Comparison of ENCODE assay signal across 8 cellular contexts in the genomic region with DNA sequence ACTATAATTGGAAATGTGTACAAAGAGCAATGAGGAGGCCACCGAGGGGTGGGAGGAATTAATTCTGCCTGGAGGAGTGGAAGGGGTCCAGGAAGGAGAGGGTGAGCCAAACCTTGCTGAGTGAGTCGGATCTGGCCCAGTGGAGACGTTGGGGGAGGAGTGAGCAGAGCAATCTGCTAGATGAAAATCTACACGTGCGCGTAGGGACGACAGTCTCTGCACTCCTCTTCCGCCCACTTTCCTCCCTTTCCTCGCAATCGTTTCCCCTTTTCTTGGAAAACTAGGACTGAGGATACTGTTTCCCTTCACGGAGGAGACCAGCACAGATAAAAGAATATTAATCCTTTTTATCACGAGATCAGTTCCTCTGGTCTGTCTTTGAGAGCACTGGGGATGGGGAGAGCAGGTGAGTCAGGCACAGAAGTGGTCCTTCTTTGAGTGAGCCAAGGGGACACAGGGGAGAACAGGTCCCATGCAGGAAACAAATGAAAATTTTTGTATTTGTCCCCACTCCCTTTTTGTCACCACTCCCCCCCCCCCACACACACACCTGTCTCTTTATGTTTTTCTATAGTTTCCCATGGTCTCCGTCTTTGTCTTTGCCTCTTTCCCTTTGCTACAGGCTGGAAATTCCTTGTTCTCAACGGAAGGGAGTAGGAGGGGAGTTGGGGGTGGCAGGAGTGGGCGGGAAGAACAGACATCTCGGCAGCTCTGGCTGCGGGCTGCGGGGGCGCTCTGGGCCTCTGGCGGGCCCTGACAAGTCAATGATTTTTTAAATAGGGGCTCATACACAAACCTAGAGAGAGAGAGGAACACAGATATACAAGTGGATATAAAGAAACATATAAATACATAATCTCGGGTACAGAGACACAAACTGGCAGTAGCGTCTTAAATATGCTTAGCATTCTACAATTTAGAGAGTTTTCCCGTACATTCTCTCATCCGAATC. TPM values are rescaled to one million over a fixed set of nuclear protein-coding genes. Genes with fewer than 3 reads are reported as not detected.
DNase-seq lines count a peak whose midpoint lies in the region; ATAC-seq, FAIRE-seq and TF ChIP-seq lines count a peak whose summit lies in the region.

No MANE protein-coding gene starts in this region.

- no peaks in the 10 kb centered on the region for H3K36me3 ChIP-seq in CD8-positive, alpha-beta T cell (ENCODE audit: insufficient read depth, low read length)
- H3K36me3 ChIP-seq in SK-N-SH (replicated peaks in 1 of 2; ENCODE audit: control insufficient read depth in 1 of 2, insufficient read depth in 2 of 2, low read length in 1 of 2) (peaks cover 5 to 6% of the 10 kb centered on the region in 2 experiments), GM12878 (ENCODE audit: control insufficient read depth in 2 of 2, insufficient read depth in 2 of 2, low read length in 1 of 2) (peaks cover 2% of the 10 kb centered on the region in 2 experiments; a peak in 3 of 4 replicates), iPS-20b (ENCODE audit: insufficient read depth, low read depth, low read length) (peaks cover 4% of the 10 kb centered on the region)

- H3K9me3 Mint-ChIP-seq in CD8-positive, alpha-beta T cell: no peaks in the 10 kb centered on the region
- no peaks in the 10 kb centered on the region for H3K9me3 Mint-ChIP-seq in HFFc6

- H3K4me1 Mint-ChIP-seq in CD8-positive, alpha-beta T cell (ENCODE audit: low read depth): peaks cover 44% of the 10 kb centered on the region
- peaks cover 38% of the 10 kb centered on the region for H3K4me1 Mint-ChIP-seq in HFFc6 (ENCODE audit: low read depth)

- H3K27ac ChIP-seq in CD8-positive, alpha-beta T cell (ENCODE audit: low read depth, low read length): peak overlapping the region; percentile 97
- H3K27ac ChIP-seq in SK-N-SH (ENCODE audit: low read depth in 2 of 2, low read length in 1 of 2) (peak overlapping the region; percentile 96 to 98), GM12878 (ENCODE audit: control insufficient read depth, insufficient read depth) (peak overlapping the region; percentile 98), iPS-20b (ENCODE audit: low read length) (peak overlapping the region; percentile 81), skin epidermis (peak overlapping the region; percentile 81 to 100 (median 99))

- no peaks in the 10 kb centered on the region for H3K9me2 ChIP-seq in SK-N-SH

- peaks cover 22% of the 10 kb centered on the region for H3K79me2 ChIP-seq in SK-N-SH (ENCODE audit: insufficient read depth)
- peaks cover 22% of the 10 kb centered on the region for H3K79me2 ChIP-seq in GM12878 (ENCODE audit: control insufficient read depth, insufficient read depth, low read length)

- TF ChIP-seq RAD21 in SK-N-SH (IDR thresholded peaks at IDR 0.05; ENCODE audit: low read length): no peak; the same call in 1 of the 2 replicates
- no peak for TF ChIP-seq RAD21 in GM12878 (IDR thresholded peaks at IDR 0.05; ENCODE audit: insufficient read depth, low read depth, low read length)

- no peaks in the 10 kb centered on the region for H3K9me3 ChIP-seq in CD8-positive, alpha-beta T cell (ENCODE audit: low read length)
- no peaks in the 10 kb centered on the region for H3K9me3 ChIP-seq in SK-N-SH
- no peaks in the 10 kb centered on the region for H3K9me3 ChIP-seq in GM12878 (replicated peaks; ENCODE audit: control insufficient read depth, insufficient read depth, low read length)
- no peaks in the 10 kb centered on the region for H3K9me3 ChIP-seq in iPS-20b (ENCODE audit: insufficient read depth, low read depth, low read length)

- peaks cover 38% of the 10 kb centered on the region for H3F3A ChIP-seq in SK-N-SH (replicated peaks; ENCODE audit: insufficient read depth)

- H4K20me1 ChIP-seq in SK-N-SH (ENCODE audit: insufficient read depth) (peaks cover 10% of the 10 kb centered on the region), GM12878 (ENCODE audit: control insufficient read depth, insufficient read depth) (no peaks in the 10 kb centered on the region)

- no peak for ATAC-seq in CD8-positive, alpha-beta T cell
- ATAC-seq in GM12878 (peak; percentile 10), GM21619 (IDR thresholded peaks at IDR 0.05; ENCODE audit: unreplicated experiment) (no peak), HG03159 (IDR thresholded peaks at IDR 0.05; ENCODE audit: unreplicated experiment) (no peak)

- 21% methylated on average over 24 of the region's 24 CpGs for WGBS in SK-N-SH (ENCODE audit: low lambda C conversion rate)
- 15% methylated on average over 24 of the region's 24 CpGs for WGBS in GM12878 (ENCODE audit: insufficient coverage, insufficient replicate concordance, low lambda C conversion rate, missing lambda C conversion rate)

- SMC1A ChIA-PET in GM12878 (lab: Charles Lee; ENCODE audit: uncharacterized antibody, unreplicated experiment): interaction anchor here (1.5 to 4.5 kb wide), 3 partner anchors 8 to 25 kb away, joined by 3 to 29 read pairs (median 6); partner anchors contain the start of gene STAT6

- H3K27me3 Mint-ChIP-seq in CD8-positive, alpha-beta T cell (ENCODE audit: low read depth): no peaks in the 10 kb centered on the region
- peaks cover 11% of the 10 kb centered on the region for H3K27me3 Mint-ChIP-seq in HFFc6 (ENCODE audit: insufficient read depth)

- H3K9ac ChIP-seq in SK-N-SH (peak overlapping the region; percentile 86), GM12878 (ENCODE audit: control insufficient read depth, insufficient read depth, low read length) (peak overlapping the region; percentile 95), iPS-20b (ENCODE audit: low read depth, low read length) (peak overlapping the region; percentile 84)

- in situ Hi-C loops in GM12878 (cut with MboI): loop anchor here (10.0 kb wide), 1 partner anchor 451 kb away; the partner anchor contains the start of gene BAZ2A

- peak; percentile 19 for TF ChIP-seq CTCF in CD8-positive, alpha-beta T cell (IDR thresholded peaks at IDR 0.05)
- peak; percentile 58 for TF ChIP-seq CTCF in HFFc6 (IDR thresholded peaks at IDR 0.05)
- peak; percentile 66 for TF ChIP-seq CTCF in SK-N-SH (IDR thresholded peaks at IDR 0.05)
- peak; percentile 35 to 45 (median 45); a peak in 5 of 6 replicates for TF ChIP-seq CTCF in GM12878 (IDR thresholded peaks at IDR 0.05 in 2 of 3, conservative IDR thresholded peaks at IDR 0.05 in 1 of 3; ENCODE audit: control insufficient read depth in 2 of 3, extremely low read depth in 1 of 3, insufficient read depth in 1 of 3, low read depth in 3 of 3, low read length in 3 of 3)

- POLR2A ChIA-PET in CD8-positive, alpha-beta T cell (lab: Charles Lee): interaction anchor here (0.6 to 15.9 kb wide), 3 partner anchors 16 to 25 kb away, joined by 3 to 244 read pairs (median 19); partner anchors contain the start of gene STAT6
- POLR2A ChIA-PET in SK-N-SH (lab: Yijun Ruan, JAX): interaction anchor here (1.5 kb wide), 1 partner anchor 7 kb away, joined by 5 read pairs; the partner anchor contains the start of gene NEMP1
- POLR2A ChIA-PET in GM12878 (lab: Charles Lee): interaction anchor here (0.6 to 5.1 kb wide), 6 partner anchors 7 to 25 kb away, joined by 3 to 41 read pairs (median 4); partner anchors contain the start of genes NEMP1 and STAT6

- H3K4me2 ChIP-seq in SK-N-SH (peak overlapping the region; percentile 92), GM12878 (ENCODE audit: control insufficient read depth, insufficient read depth) (peak overlapping the region; percentile 82)

- intact Hi-C loops in CD8-positive, alpha-beta T cell (cut with DNase I, micrococcal nuclease): loop anchor here (5.0 to 10.0 kb wide), 3 partner anchors 449 to 961 kb away; partner anchors contain the start of genes CDK4 (in 1 of the 2) and ESYT1 (in 1 of the 2)
- intact Hi-C loops in GM12878 (cut with micrococcal nuclease; ENCODE audit: unreplicated experiment): loop anchor here (5.0 kb wide), 2 partner anchors 399 to 449 kb away; partner anchors contain the start of gene PTGES3

- TF ChIP-seq POLR2A in GM12878 (IDR thresholded peaks at IDR 0.05; ENCODE audit: low read depth, low read length): peak; percentile 51; the same call in 1 of the 2 replicates

- no peaks in the 10 kb centered on the region for H3K27me3 ChIP-seq in CD8-positive, alpha-beta T cell (ENCODE audit: insufficient read depth, low read length)
- H3K27me3 ChIP-seq in SK-N-SH (ENCODE audit: insufficient read depth) (no peaks in the 10 kb centered on the region), GM12878 (replicated peaks in 1 of 2; ENCODE audit: control insufficient read depth in 2 of 2, insufficient read depth in 2 of 2, low read length in 1 of 2) (no peaks in the 10 kb centered on the region), iPS-20b (ENCODE audit: insufficient read depth, low read length) (no peaks in the 10 kb centered on the region)

- peak; percentile 75 for FAIRE-seq in GM12878 (lab: Jason Lieb, UNC)

- TSS peak; percentile 91 for BruUV-seq in GM12878 (replicated peaks; lab: Mats Ljungman, UMichigan)

- H3K4me3 Mint-ChIP-seq in CD8-positive, alpha-beta T cell: peak overlapping the region; percentile 92
- peak overlapping the region; percentile 88 for H3K4me3 Mint-ChIP-seq in HFFc6

- H3K4me1 ChIP-seq in CD8-positive, alpha-beta T cell (ENCODE audit: insufficient read depth, low read length): peaks cover 23% of the 10 kb centered on the region
- H3K4me1 ChIP-seq in SK-N-SH (ENCODE audit: control insufficient read depth in 1 of 2, insufficient read depth in 2 of 2, low read depth in 1 of 2, low read length in 1 of 2) (peaks cover 19 to 23% of the 10 kb centered on the region in 2 experiments; a peak in 2 of 4 replicates), GM12878 (ENCODE audit: control insufficient read depth, insufficient read depth, low read length) (peaks cover 22% of the 10 kb centered on the region), iPS-20b (ENCODE audit: insufficient read depth, low read length) (peaks cover 9% of the 10 kb centered on the region; the same call in 1 of the 2 replicates)

- peak in 5 of 7 experiments; percentile 26 to 64 (median 55) for DNase-seq in CD8-positive, alpha-beta T cell
- DNase-seq in HFFc6 (peak; percentile 66), SK-N-SH (peak; percentile 72), GM12878 (ENCODE audit: low read depth, low spot score) (no peak)

- RAD21 ChIA-PET in GM12878 (lab: Charles Lee; ENCODE audit: unreplicated experiment): interaction anchor here (1.0 to 8.8 kb wide), 5 partner anchors 7 to 25 kb away, joined by 3 to 199 read pairs (median 4); partner anchors contain the start of genes NEMP1 and STAT6

- CTCF ChIA-PET in CD8-positive, alpha-beta T cell (lab: Charles Lee): interaction anchor here (2.3 to 27.0 kb wide), 3 partner anchors 16 to 24 kb away, joined by 10 to 547 read pairs (median 116); partner anchors contain the start of gene STAT6
- CTCF ChIA-PET in SK-N-SH (lab: Yijun Ruan, JAX): interaction anchor here (0.6 to 23.2 kb wide), 11 partner anchors 11 to 400 kb away, joined by 3 to 339 read pairs (median 5); partner anchors contain the start of genes LRP1, NEMP1 and STAT6
- CTCF ChIA-PET in GM12878 (lab: Yijun Ruan, JAX): interaction anchor here (0.9 to 9.0 kb wide), 6 partner anchors 7 to 25 kb away, joined by 3 to 144 read pairs (median 8); partner anchors contain the start of genes NEMP1 and STAT6

- peak overlapping the region; percentile 95 for H3K4me3 ChIP-seq in CD8-positive, alpha-beta T cell (ENCODE audit: low read depth, low read length)
- H3K4me3 ChIP-seq in SK-N-SH (ENCODE audit: low read depth in 2 of 2, low read length in 1 of 2): peak overlapping the region; percentile 73 to 82
- peak overlapping the region; percentile 95 for H3K4me3 ChIP-seq in GM12878
- peak overlapping the region; percentile 83 for H3K4me3 ChIP-seq in iPS-20b (ENCODE audit: low read length)
- H3K4me3 ChIP-seq in skin epidermis: peak overlapping the region; percentile 60 to 88 (median 81)

- H3K36me3 Mint-ChIP-seq in CD8-positive, alpha-beta T cell: peaks cover 21% of the 10 kb centered on the region
- peaks cover 16% of the 10 kb centered on the region for H3K36me3 Mint-ChIP-seq in HFFc6 (ENCODE audit: low read depth)

- TF ChIP-seq EP300 in SK-N-SH (IDR thresholded peaks at IDR 0.05; ENCODE audit: borderline replicate concordance in 1 of 2, low read depth in 1 of 2, low read length in 1 of 2) (no peak), GM12878 (IDR thresholded peaks at IDR 0.05; ENCODE audit: borderline replicate concordance in 1 of 2, control insufficient read depth in 1 of 2, low read depth in 2 of 2, low read length in 2 of 2) (no peak; a peak in 1 of 4 replicates)

- peak overlapping the region; percentile 94 for H3K27ac Mint-ChIP-seq in CD8-positive, alpha-beta T cell
- peak overlapping the region; percentile 98 for H3K27ac Mint-ChIP-seq in HFFc6

- H2AFZ ChIP-seq in SK-N-SH (ENCODE audit: low read depth) (peak overlapping the region; percentile 56), GM12878 (ENCODE audit: control insufficient read depth, low read depth, low read length) (peak overlapping the region; percentile 30)

RNA-seq across cellular contexts. Expression of gene NAB2, which starts 2.6 kb away (rescaled TPM):
- 1 to 10 TPM; 5.9 to 6.7 TPM for total RNA-seq in CD8-positive, alpha-beta T cell
- 10 to 100 TPM; 37.9 to 48.1 (median 44.8) TPM for total RNA-seq in HFFc6 (2021; fragmentation: NEBNext Ultra II Directional; extraction: Animal tissue kit (Norgen Biotek cat#: 25700))
- polyA plus RNA-seq in SK-N-SH (2012; rRNA removed): 23.7 and 24.9 TPM in 2 replicates
- polyA plus RNA-seq in SK-N-SH (2012; cell fraction: cytosol; rRNA removed): 12.7 and 18.9 TPM in 2 replicates
- 24.3 and 28.0 TPM in 2 replicates for polyA plus RNA-seq in SK-N-SH (2012; cell fraction: nucleus; rRNA removed)
- total RNA-seq in GM12878 (2013; cell fraction: nucleolus; rRNA removed): 27.9 and 30.3 TPM in 2 replicates
- total RNA-seq in GM12878 (2014; rRNA removed): 28.4 and 30.1 TPM in 2 replicates
- 13.0 and 13.6 TPM in 2 replicates for total RNA-seq in GM12878 (2014; rRNA removed; fragmentation: Illumina TruSeq; extraction: Trizol)
- total RNA-seq in GM12878 (2021): 28.2 and 28.5 TPM in 2 replicates
- 5.3 TPM for polyA plus RNA-seq in GM12878 (2011; ENCODE audit: low read depth)
- 25.2 and 35.2 TPM in 2 replicates for polyA plus RNA-seq in GM12878 (2011; rRNA removed)
- 36.4 and 44.0 TPM in 2 replicates for polyA plus RNA-seq in GM12878 (2011; cell fraction: cytosol; rRNA removed)
- polyA plus RNA-seq in GM12878 (2011; cell fraction: nucleus; rRNA removed): 69.8 and 77.5 TPM in 2 replicates
- 11.5 and 17.8 TPM in 2 replicates for polyA plus RNA-seq in GM12878 (2012)
- polyA plus RNA-seq in GM12878 (2014; fragmentation: Illumina TruSeq; extraction: Trizol): 7.9 and 17.0 TPM in 2 replicates
- polyA plus RNA-seq in GM12878 (2014; fragmentation: Nextera tagmentation; extraction: Ambion mirVana): 1 to 10 TPM in 1 of 2 experiments, under 1 TPM in 1; 0.35 to 1.0 TPM
- 28.0 and 28.6 TPM in 2 replicates for polyA plus RNA-seq in GM12878 (2014; rRNA removed)
- 1 to 10 TPM; 3.6 to 5.8 TPM for polyA plus RNA-seq in GM12878 (2016; fragmentation: Nextera tagmentation; extraction: Ambion mirVana)
- 21.1 and 40.5 TPM in 2 replicates for polyA minus RNA-seq in GM12878 (2011; rRNA and poly(A)+ RNA removed)
- polyA minus RNA-seq in GM12878 (2011; cell fraction: cytosol; rRNA and poly(A)+ RNA removed): 14.6 and 15.7 TPM in 2 replicates
- polyA minus RNA-seq in GM12878 (2011; cell fraction: nucleus; rRNA and poly(A)+ RNA removed): 17.3 and 27.7 TPM in 2 replicates

RNA-seq across cellular contexts. Expression of gene NEMP1, which starts 7.7 kb away (rescaled TPM):
- 1 to 10 TPM; 4.3 to 7.4 TPM for total RNA-seq in CD8-positive, alpha-beta T cell
- 10 to 100 TPM; 13.0 to 22.1 (median 20.7) TPM for total RNA-seq in HFFc6 (2021; fragmentation: NEBNext Ultra II Directional; extraction: Animal tissue kit (Norgen Biotek cat#: 25700))
- 6.2 and 8.8 TPM in 2 replicates for polyA plus RNA-seq in SK-N-SH (2012; rRNA removed)
- polyA plus RNA-seq in SK-N-SH (2012; cell fraction: cytosol; rRNA removed): 7.0 and 7.1 TPM in 2 replicates
- 13.4 and 24.8 TPM in 2 replicates for polyA plus RNA-seq in SK-N-SH (2012; cell fraction: nucleus; rRNA removed)
- total RNA-seq in GM12878 (2013; cell fraction: nucleolus; rRNA removed): 79.0 and 86.0 TPM in 2 replicates
- total RNA-seq in GM12878 (2014; rRNA removed): 19.7 and 22.6 TPM in 2 replicates
- 17.7 and 19.7 TPM in 2 replicates for total RNA-seq in GM12878 (2014; rRNA removed; fragmentation: Illumina TruSeq; extraction: Trizol)
- total RNA-seq in GM12878 (2021): 20.7 and 20.8 TPM in 2 replicates
- 7.4 TPM for polyA plus RNA-seq in GM12878 (2011; ENCODE audit: low read depth)
- polyA plus RNA-seq in GM12878 (2011; rRNA removed): 45.9 and 61.7 TPM in 2 replicates
- polyA plus RNA-seq in GM12878 (2011; cell fraction: cytosol; rRNA removed): 18.3 and 22.3 TPM in 2 replicates
- 60.1 and 76.7 TPM in 2 replicates for polyA plus RNA-seq in GM12878 (2011; cell fraction: nucleus; rRNA removed)
- polyA plus RNA-seq in GM12878 (2012): 9.3 and 14.8 TPM in 2 replicates
- 24.9 and 30.5 TPM in 2 replicates for polyA plus RNA-seq in GM12878 (2014; fragmentation: Illumina TruSeq; extraction: Trizol)
- 1 to 10 TPM; 4.0 to 4.7 TPM for polyA plus RNA-seq in GM12878 (2014; fragmentation: Nextera tagmentation; extraction: Ambion mirVana)
- 17.8 and 20.6 TPM in 2 replicates for polyA plus RNA-seq in GM12878 (2014; rRNA removed)
- 10 to 100 TPM; 18.2 to 20.0 TPM for polyA plus RNA-seq in GM12878 (2016; fragmentation: Nextera tagmentation; extraction: Ambion mirVana)
- 26.2 and 32.9 TPM in 2 replicates for polyA minus RNA-seq in GM12878 (2011; rRNA and poly(A)+ RNA removed)
- polyA minus RNA-seq in GM12878 (2011; cell fraction: cytosol; rRNA and poly(A)+ RNA removed): 6.3 and 7.0 TPM in 2 replicates
- 13.1 and 14.1 TPM in 2 replicates for polyA minus RNA-seq in GM12878 (2011; cell fraction: nucleus; rRNA and poly(A)+ RNA removed)

RNA-seq across cellular contexts. Expression of gene STAT6, which starts 24.9 kb away (rescaled TPM):
- 100 to 1,000 TPM; 116 to 127 TPM for total RNA-seq in CD8-positive, alpha-beta T cell
- total RNA-seq in HFFc6 (2021; fragmentation: NEBNext Ultra II Directional; extraction: Animal tissue kit (Norgen Biotek cat#: 25700)): 100 to 1,000 TPM in 1 of 6 experiments, 10 to 100 TPM in 5; 83.7 to 102 (median 93.5) TPM
- polyA plus RNA-seq in SK-N-SH (2012; rRNA removed) (0.15 and 0.42 TPM in 2 replicates), GM12878 (2011; rRNA removed) (107 and 176 TPM in 2 replicates), GM12878 (2014; fragmentation: Illumina TruSeq; extraction: Trizol) (161 and 168 TPM in 2 replicates), GM12878 (2014; fragmentation: Nextera tagmentation; extraction: Ambion mirVana) (10 to 100 TPM; 14.2 to 17.3 TPM), GM12878 (2014; rRNA removed) (153 and 157 TPM in 2 replicates), GM12878 (2016; fragmentation: Nextera tagmentation; extraction: Ambion mirVana) (10 to 100 TPM; 61.0 to 63.3 TPM)
- 0.05 and 0.19 TPM in 2 replicates for polyA plus RNA-seq in SK-N-SH (2012; cell fraction: cytosol; rRNA removed)
- 0.73 and 0.83 TPM in 2 replicates for polyA plus RNA-seq in SK-N-SH (2012; cell fraction: nucleus; rRNA removed)
- total RNA-seq in GM12878 (2013; cell fraction: nucleolus; rRNA removed): 219 and 234 TPM in 2 replicates
- total RNA-seq in GM12878 (2014; rRNA removed) (100 and 101 TPM in 2 replicates), GM12878 (2014; rRNA removed; fragmentation: Illumina TruSeq; extraction: Trizol) (79.0 and 79.9 TPM in 2 replicates), GM12878 (2021) (146 and 163 TPM in 2 replicates)
- 92.2 TPM for polyA plus RNA-seq in GM12878 (2011; ENCODE audit: low read depth)
- polyA plus RNA-seq in GM12878 (2011; cell fraction: cytosol; rRNA removed): 210 and 211 TPM in 2 replicates
- 576 and 633 TPM in 2 replicates for polyA plus RNA-seq in GM12878 (2011; cell fraction: nucleus; rRNA removed)
- 137 and 138 TPM in 2 replicates for polyA plus RNA-seq in GM12878 (2012)
- polyA minus RNA-seq in GM12878 (2011; rRNA and poly(A)+ RNA removed): 146 and 216 TPM in 2 replicates
- 57.9 and 72.7 TPM in 2 replicates for polyA minus RNA-seq in GM12878 (2011; cell fraction: cytosol; rRNA and poly(A)+ RNA removed)
- 75.9 and 146 TPM in 2 replicates for polyA minus RNA-seq in GM12878 (2011; cell fraction: nucleus; rRNA and poly(A)+ RNA removed)

RNA-seq across cellular contexts. Expression of gene MYO1A, which starts 36.3 kb away (rescaled TPM):
- total RNA-seq in CD8-positive, alpha-beta T cell: under 1 TPM; 0.22 to 0.81 TPM
- total RNA-seq in HFFc6 (2021; fragmentation: NEBNext Ultra II Directional; extraction: Animal tissue kit (Norgen Biotek cat#: 25700)): under 1 TPM in 1 of 6 experiments, not detected in 5; 0.23 TPM
- polyA plus RNA-seq in SK-N-SH (2012; rRNA removed): not detected in 2 replicates
- polyA plus RNA-seq in SK-N-SH (2012; cell fraction: cytosol; rRNA removed): not detected in 2 replicates
- polyA plus RNA-seq in SK-N-SH (2012; cell fraction: nucleus; rRNA removed): 0.11 TPM in 1 of 2 replicates, not detected in the other
- 0.34 and 0.98 TPM in 2 replicates for total RNA-seq in GM12878 (2013; cell fraction: nucleolus; rRNA removed)
- total RNA-seq in GM12878 (2014; rRNA removed): 0.05 TPM in 1 of 2 replicates, not detected in the other
- 0.13 and 0.14 TPM in 2 replicates for total RNA-seq in GM12878 (2014; rRNA removed; fragmentation: Illumina TruSeq; extraction: Trizol)
- total RNA-seq in GM12878 (2021): 0.08 and 0.10 TPM in 2 replicates
- not detected for polyA plus RNA-seq in GM12878 (2011; ENCODE audit: low read depth)
- 0.16 and 0.23 TPM in 2 replicates for polyA plus RNA-seq in GM12878 (2011; rRNA removed)
- polyA plus RNA-seq in GM12878 (2011; cell fraction: cytosol; rRNA removed): 0.09 and 0.15 TPM in 2 replicates
- polyA plus RNA-seq in GM12878 (2011; cell fraction: nucleus; rRNA removed): 1.1 and 2.2 TPM in 2 replicates
- 0.22 and 0.43 TPM in 2 replicates for polyA plus RNA-seq in GM12878 (2012)
- polyA plus RNA-seq in GM12878 (2014; fragmentation: Illumina TruSeq; extraction: Trizol): 0.16 TPM in 1 of 2 replicates, not detected in the other
- polyA plus RNA-seq in GM12878 (2014; fragmentation: Nextera tagmentation; extraction: Ambion mirVana): under 1 TPM in 1 of 2 experiments, not detected in 1; 0.05 TPM
- 0.01 and 0.15 TPM in 2 replicates for polyA plus RNA-seq in GM12878 (2014; rRNA removed)
- under 1 TPM; 0.27 to 0.34 TPM for polyA plus RNA-seq in GM12878 (2016; fragmentation: Nextera tagmentation; extraction: Ambion mirVana)
- 0.51 and 1.9 TPM in 2 replicates for polyA minus RNA-seq in GM12878 (2011; rRNA and poly(A)+ RNA removed)
- polyA minus RNA-seq in GM12878 (2011; cell fraction: cytosol; rRNA and poly(A)+ RNA removed): not detected in 2 replicates
- polyA minus RNA-seq in GM12878 (2011; cell fraction: nucleus; rRNA and poly(A)+ RNA removed): 0.48 and 0.97 TPM in 2 replicates

RNA-seq across cellular contexts. Expression of gene LRP1, which starts 42.0 kb away (rescaled TPM):
- 1 to 10 TPM; 3.6 to 4.0 TPM for total RNA-seq in CD8-positive, alpha-beta T cell
- 100 to 1,000 TPM; 187 to 332 (median 201) TPM for total RNA-seq in HFFc6 (2021; fragmentation: NEBNext Ultra II Directional; extraction: Animal tissue kit (Norgen Biotek cat#: 25700))
- 18.8 and 55.0 TPM in 2 replicates for polyA plus RNA-seq in SK-N-SH (2012; rRNA removed)
- polyA plus RNA-seq in SK-N-SH (2012; cell fraction: cytosol; rRNA removed): 22.3 and 34.9 TPM in 2 replicates
- polyA plus RNA-seq in SK-N-SH (2012; cell fraction: nucleus; rRNA removed): 127 and 168 TPM in 2 replicates
- 6.0 and 6.8 TPM in 2 replicates for total RNA-seq in GM12878 (2013; cell fraction: nucleolus; rRNA removed)
- total RNA-seq in GM12878 (2014; rRNA removed): under 0.01 and 0.05 TPM in 2 replicates
- 0.05 and 0.18 TPM in 2 replicates for total RNA-seq in GM12878 (2014; rRNA removed; fragmentation: Illumina TruSeq; extraction: Trizol)
- total RNA-seq in GM12878 (2021): 0.93 and 1.1 TPM in 2 replicates
- polyA plus RNA-seq in GM12878 (2011; ENCODE audit: low read depth): 0.51 TPM
- polyA plus RNA-seq in GM12878 (2011; rRNA removed): 0.24 TPM in 2 replicates
- 0.48 and 0.57 TPM in 2 replicates for polyA plus RNA-seq in GM12878 (2011; cell fraction: cytosol; rRNA removed)
- polyA plus RNA-seq in GM12878 (2011; cell fraction: nucleus; rRNA removed): 2.5 and 3.3 TPM in 2 replicates
- 1.2 and 1.4 TPM in 2 replicates for polyA plus RNA-seq in GM12878 (2012)
- polyA plus RNA-seq in GM12878 (2014; fragmentation: Illumina TruSeq; extraction: Trizol): 0.03 and 0.07 TPM in 2 replicates
- polyA plus RNA-seq in GM12878 (2014; fragmentation: Nextera tagmentation; extraction: Ambion mirVana): not detected
- polyA plus RNA-seq in GM12878 (2014; rRNA removed): 0.09 and 0.29 TPM in 2 replicates
- polyA plus RNA-seq in GM12878 (2016; fragmentation: Nextera tagmentation; extraction: Ambion mirVana): under 1 TPM; 0.23 to 0.28 TPM
- 1.8 TPM in 2 replicates for polyA minus RNA-seq in GM12878 (2011; rRNA and poly(A)+ RNA removed)
- polyA minus RNA-seq in GM12878 (2011; cell fraction: cytosol; rRNA and poly(A)+ RNA removed): 2.2 and 3.1 TPM in 2 replicates
- 1.6 and 3.1 TPM in 2 replicates for polyA minus RNA-seq in GM12878 (2011; cell fraction: nucleus; rRNA and poly(A)+ RNA removed)
